Comparison of ENCODE assay signal across 8 cellular contexts in the genomic region with DNA sequence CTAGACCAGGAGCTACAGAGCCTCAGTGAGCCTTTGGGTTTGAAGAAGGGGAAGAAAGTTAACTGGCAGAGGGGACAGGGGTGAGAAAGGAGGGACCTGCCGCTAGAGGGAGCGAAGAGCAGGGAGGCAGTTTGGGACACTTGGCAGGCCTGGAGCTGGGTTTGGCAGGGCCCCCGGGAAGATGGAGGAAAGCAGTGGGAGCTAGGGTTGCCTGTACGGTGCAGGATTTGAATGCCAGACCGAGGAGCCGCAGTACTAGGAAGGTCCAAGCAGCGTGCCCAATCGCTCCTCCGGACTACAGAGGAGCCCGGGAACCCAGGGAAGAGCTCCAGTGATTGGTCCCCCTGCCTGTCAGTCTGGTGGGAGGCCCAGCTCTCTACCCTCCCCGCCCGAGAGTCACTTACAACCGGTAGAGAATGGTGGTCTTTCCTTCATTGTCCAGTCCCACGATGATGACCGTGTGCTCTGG. TPM values are rescaled to one million over a fixed set of nuclear protein-coding genes. Genes with fewer than 3 reads are reported as not detected.
A peak's percentile ranks its signal among the peaks of the same experiment; 100 is the strongest.
DNase-seq lines count a peak whose midpoint lies in the region; ATAC-seq lines count a peak whose summit lies in the region.

No MANE protein-coding gene starts in this region.

- peaks cover 6% of the 10 kb centered on the region for H3K36me3 Mint-ChIP-seq in dendritic cell treated with granulocyte-macrophage colony-stimulating factor and Interleukin-4, amounts not matched to agents 40 ng/mL and 50 ng/mL, for 4 days (ENCODE audit: low read depth)

- peak; percentile 77 for ATAC-seq in HG02623 (IDR thresholded peaks at IDR 0.05; ENCODE audit: unreplicated experiment)
- peak; percentile 98 for ATAC-seq in left lobe of liver
- no peak for ATAC-seq in HG02840 (IDR thresholded peaks at IDR 0.05; ENCODE audit: low FRiP score, unreplicated experiment)

- peak overlapping the region; percentile 80 for H3K4me3 Mint-ChIP-seq in dendritic cell treated with granulocyte-macrophage colony-stimulating factor and Interleukin-4, amounts not matched to agents 40 ng/mL and 50 ng/mL, for 4 days

- H3K27me3 Mint-ChIP-seq in dendritic cell treated with granulocyte-macrophage colony-stimulating factor and Interleukin-4, amounts not matched to agents 40 ng/mL and 50 ng/mL, for 4 days, result peaks cover 24% of the 10 kb centered on the region

- in situ Hi-C loops in G401 (cut with HindIII; ENCODE audit: low sequenced_read_pairs), result no loop called here

- H3K4me1 Mint-ChIP-seq in dendritic cell treated with granulocyte-macrophage colony-stimulating factor and Interleukin-4, amounts not matched to agents 40 ng/mL and 50 ng/mL, for 4 days (ENCODE audit: low read depth), result peaks cover 64% of the 10 kb centered on the region

- H3K9me3 Mint-ChIP-seq in dendritic cell treated with granulocyte-macrophage colony-stimulating factor and Interleukin-4, amounts not matched to agents 40 ng/mL and 50 ng/mL, for 4 days, result no peaks in the 10 kb centered on the region

- intact Hi-C loops in dendritic cell treated with granulocyte-macrophage colony-stimulating factor and Interleukin-4, amounts not matched to agents 40 ng/mL and 50 ng/mL, for 4 days (cut with micrococcal nuclease), result loop anchor here (5.0 kb wide), 2 partner anchors 38 to 78 kb away; partner anchors contain the start of gene RPL19

- DNase-seq in G401 (ENCODE audit: low spot score), result peak; percentile 76
- peak; percentile 47 for DNase-seq in NCI-H446 treated with DMSO at 0.1 percent for 48 hours (lab: John Stamatoyannopoulos, UW)
- peak; percentile 85 for DNase-seq in activated CD4-positive, alpha-beta T cell treated with anti-CD3 and anti-CD28 coated beads for 48 hours
- DNase-seq in left lobe of liver (ENCODE audit: low spot score), result peak; percentile 89
- peak; percentile 82 for DNase-seq in stimulated activated CD4-positive, alpha-beta T cell treated with anti-CD3 and anti-CD28 coated beads, Interleukin-2, amount 100 ng/mL, for 24 hours

- peak overlapping the region; percentile 45 for H3K27ac Mint-ChIP-seq in dendritic cell treated with granulocyte-macrophage colony-stimulating factor and Interleukin-4, amounts not matched to agents 40 ng/mL and 50 ng/mL, for 4 days

RNA-seq across cellular contexts. Expression of gene ARL5C, which starts 1.3 kb away (rescaled TPM):
- not detected in 2 replicates for total RNA-seq in G401 (2014; rRNA removed; shearing (Covaris generic))
- not detected for total RNA-seq in left lobe of liver

RNA-seq across cellular contexts. Expression of gene PLXDC1, which starts 13.3 kb away (rescaled TPM):
- total RNA-seq in G401 (2014; rRNA removed; shearing (Covaris generic)), result 1.5 and 4.7 TPM in 2 replicates
- total RNA-seq in left lobe of liver, result 0.50 TPM

RNA-seq across cellular contexts. Expression of gene CACNB1, which starts 32.8 kb away (rescaled TPM):
- 6.4 and 7.6 TPM in 2 replicates for total RNA-seq in G401 (2014; rRNA removed; shearing (Covaris generic))
- total RNA-seq in left lobe of liver, result 0.40 TPM

RNA-seq across cellular contexts. Expression of gene RPL19, which starts 35.4 kb away (rescaled TPM):
- 3,500 and 4,218 TPM in 2 replicates for total RNA-seq in G401 (2014; rRNA removed; shearing (Covaris generic))
- total RNA-seq in left lobe of liver, result 484 TPM
